Comparison of ENCODE assay signal across 8 cellular contexts in the genomic region with DNA sequence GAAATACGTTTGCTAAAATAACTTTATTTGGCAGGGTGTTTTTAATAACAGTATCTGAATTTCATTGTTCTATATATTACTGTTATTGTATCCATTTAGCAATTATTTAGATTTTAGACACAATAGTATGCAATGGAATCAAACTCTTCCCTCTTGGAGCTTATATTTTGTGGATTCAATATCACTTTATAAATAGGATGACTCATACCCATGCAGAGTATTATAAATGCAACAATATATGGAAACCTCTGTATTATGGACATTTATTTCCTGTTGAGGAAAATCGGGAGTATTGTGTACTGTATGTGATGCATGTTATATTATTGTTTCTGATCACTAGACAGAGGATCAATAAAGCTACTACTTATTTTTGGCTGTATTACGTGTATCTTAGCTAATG.
DNase-seq lines count a peak whose midpoint lies in the region; ATAC-seq and TF ChIP-seq lines count a peak whose summit lies in the region.

No MANE protein-coding gene starts in this region.

- no peaks in the 10 kb centered on the region for H4K20me1 ChIP-seq in OCI-LY1 (ENCODE audit: insufficient read depth, low read length)

- H3K4me3 ChIP-seq in OCI-LY1 (ENCODE audit: low read depth, low read length, poor library complexity, severe bottlenecking) (peak overlapping the region; percentile 75), endocrine pancreas (ENCODE audit: control insufficient read depth, insufficient read depth, low read length) (peak overlapping the region; percentile 97), parathyroid adenoma (ENCODE audit: low read depth, low read length) (peak overlapping the region; percentile 73)

- H3K27ac ChIP-seq in OCI-LY1 (ENCODE audit: low read depth, low read length, poor library complexity, severe bottlenecking): peak overlapping the region; percentile 70
- H3K27ac ChIP-seq in parathyroid adenoma: peak overlapping the region; percentile 64

- H3K9ac ChIP-seq in OCI-LY1 (ENCODE audit: low read length) (peak overlapping the region; percentile 80), endocrine pancreas (ENCODE audit: control insufficient read depth, insufficient read depth, low read length) (peak overlapping the region; percentile 80), parathyroid adenoma (no peak overlapping the region)

- ATAC-seq in GM19395 (IDR thresholded peaks at IDR 0.05; ENCODE audit: unreplicated experiment): no peak

- peaks cover 68% of the 10 kb centered on the region for H3K79me2 ChIP-seq in OCI-LY1 (ENCODE audit: insufficient read depth, low read length)
- peaks cover 4% of the 10 kb centered on the region for H3K79me2 ChIP-seq in parathyroid adenoma

- H3K36me3 ChIP-seq in OCI-LY1 (ENCODE audit: insufficient read depth, low read length): peaks cover 6% of the 10 kb centered on the region; the same call in 1 of the 2 replicates
- H3K36me3 ChIP-seq in endocrine pancreas (ENCODE audit: control insufficient read depth, insufficient read depth, low read length): no peaks in the 10 kb centered on the region
- no peaks in the 10 kb centered on the region for H3K36me3 ChIP-seq in parathyroid adenoma (ENCODE audit: control insufficient read depth, insufficient read depth, low read length)

- no peaks in the 10 kb centered on the region for H3K9me2 ChIP-seq in OCI-LY1 (ENCODE audit: low read depth, low read length)

- H3K27me3 ChIP-seq in OCI-LY1 (ENCODE audit: insufficient read depth, low read length) (no peaks in the 10 kb centered on the region), endocrine pancreas (ENCODE audit: control insufficient read depth, insufficient read depth, low read length) (no peaks in the 10 kb centered on the region), parathyroid adenoma (ENCODE audit: control insufficient read depth, insufficient read depth, low read length) (no peaks in the 10 kb centered on the region)

- DNase-seq in ELR (ENCODE audit: low read depth): peak; percentile 47
- no peak for DNase-seq in iPS-NIHi7 (ENCODE audit: extremely low spot score)
- DNase-seq in NCI-H1930 (lab: John Stamatoyannopoulos, UW): no peak
- no peak for DNase-seq in stimulated activated CD4-positive, alpha-beta T cell treated with anti-CD3 and anti-CD28 coated beads, Interleukin-4, amount 100 ng/mL, for 24 hours

- H3F3A ChIP-seq in OCI-LY1 (ENCODE audit: insufficient read depth, low read length): no peaks in the 10 kb centered on the region

- peaks cover 64% of the 10 kb centered on the region for H3K4me1 ChIP-seq in OCI-LY1 (ENCODE audit: insufficient read depth, low read length, severe bottlenecking)
- peaks cover 23% of the 10 kb centered on the region for H3K4me1 ChIP-seq in endocrine pancreas (ENCODE audit: control insufficient read depth, insufficient read depth, low read length)
- no peaks in the 10 kb centered on the region for H3K4me1 ChIP-seq in parathyroid adenoma

- H3K9me3 ChIP-seq in OCI-LY1 (ENCODE audit: low read length): no peaks in the 10 kb centered on the region
- H3K9me3 ChIP-seq in endocrine pancreas (ENCODE audit: control insufficient read depth, low read length): no peaks in the 10 kb centered on the region
- H3K9me3 ChIP-seq in parathyroid adenoma (ENCODE audit: control insufficient read depth, low read length): no peaks in the 10 kb centered on the region

- no peak for TF ChIP-seq CTCF in OCI-LY1 (IDR thresholded peaks at IDR 0.05; ENCODE audit: low read length)
- no peak for TF ChIP-seq CTCF in parathyroid adenoma (IDR thresholded peaks at IDR 0.05)

- H2AFZ ChIP-seq in OCI-LY1 (ENCODE audit: low read length): no peak overlapping the region
- H2AFZ ChIP-seq in parathyroid adenoma: peak overlapping the region; percentile 55

- H3K4me2 ChIP-seq in OCI-LY1 (ENCODE audit: low read length) (peak overlapping the region; percentile 84), parathyroid adenoma (ENCODE audit: low read length) (peak overlapping the region; percentile 69)
